In genomic region chr19:2458054-2458453, GRCh38 we compare ENCODE assay signal across 25 cellular contexts.
"Had no signal": no experiment of that assay in that cellular context is flagged by ENCODE, and none has a peak within 500 bp of the region (broad histone marks: within the 10 kb centered on the region; RNA-seq: fewer than 3 reads in every experiment).

No MANE protein-coding gene starts in this region.

- H3K27ac Mint-ChIP-seq: neural progenitor cell; stimulated activated naive CD8-positive, alpha-beta T cell treated with anti-CD3 and anti-CD28 coated beads, Interleukin-15, Interleukin-2, amounts not matched to agents 100 ng/mL and 50 ng/mL, for 24 hours had no signal

- H2AFZ ChIP-seq: neural progenitor cell had no signal

- H3K4me3 ChIP-seq: hepatocyte, neural progenitor cell, sigmoid colon, uterus had no signal

- ATAC-seq: left ventricle myocardium superior; lower lobe of right lung; naive thymus-derived CD8-positive, alpha-beta T cell; stimulated activated effector memory CD8-positive, alpha-beta T cell treated with anti-CD3 and anti-CD28 coated beads, Interleukin-12 subunit alpha, Interleukin-12 subunit beta, amount 100 ng/mL, for 72 hours had no signal

- DNase-seq: islet precursor cell; left ventricle myocardium superior; lower lobe of right lung; mammary epithelial cell; mesenchymal stem cell; naive thymus-derived CD8-positive, alpha-beta T cell; occipital lobe; sigmoid colon; small intestine; spleen; stimulated activated CD4-positive, alpha-beta T cell treated with anti-CD3 and anti-CD28 coated beads, Interleukin-4, amount 100 ng/mL, for 24 hours; stimulated activated naive CD4-positive, alpha-beta T cell; uterus had no signal

- H3K9me3 Mint-ChIP-seq: naive thymus-derived CD8-positive, alpha-beta T cell; nephron; neural progenitor cell; stimulated activated effector memory CD8-positive, alpha-beta T cell treated with anti-CD3 and anti-CD28 coated beads, Interleukin-12 subunit alpha, Interleukin-12 subunit beta, amount 100 ng/mL, for 72 hours; stimulated activated naive CD8-positive, alpha-beta T cell treated with anti-CD3 and anti-CD28 coated beads, Interleukin-15, Interleukin-2, amounts not matched to agents 100 ng/mL and 50 ng/mL, for 24 hours; type B pancreatic cell had no signal

- H3K9ac ChIP-seq: neural progenitor cell, parathyroid adenoma had no signal

- H3K36me3 Mint-ChIP-seq: naive thymus-derived CD8-positive, alpha-beta T cell; neural progenitor cell; type B pancreatic cell had no signal

- H3K27me3 ChIP-seq: hepatocyte, neural progenitor cell, right atrium auricular region, sigmoid colon, suprapubic skin, tibial nerve, uterus had no signal

- H3K4me1 ChIP-seq: parathyroid adenoma had no signal

- H3K27ac ChIP-seq: neural progenitor cell, neutrophil, parathyroid adenoma, right atrium auricular region, suprapubic skin, tibial nerve had no signal

- FAIRE-seq: small intestine had no signal

- H3K9me3 ChIP-seq: lower lobe of right lung, neutrophil, right atrium auricular region, sigmoid colon, spleen, suprapubic skin, thoracic aorta, tibial nerve, uterus had no signal

- H3K79me2 ChIP-seq: parathyroid adenoma had no signal

- H3K27me3 Mint-ChIP-seq: stimulated activated naive CD8-positive, alpha-beta T cell treated with anti-CD3 and anti-CD28 coated beads, Interleukin-15, Interleukin-2, amounts not matched to agents 100 ng/mL and 50 ng/mL, for 24 hours; type B pancreatic cell had no signal

- H3K36me3 ChIP-seq: lower lobe of right lung, neural progenitor cell, neutrophil, right atrium auricular region, sigmoid colon, spleen, suprapubic skin, thoracic aorta, uterus had no signal

- H3K4me2 ChIP-seq: neural progenitor cell had no signal
